ENCODE assay signal across 2 cellular contexts in the genomic region with DNA sequence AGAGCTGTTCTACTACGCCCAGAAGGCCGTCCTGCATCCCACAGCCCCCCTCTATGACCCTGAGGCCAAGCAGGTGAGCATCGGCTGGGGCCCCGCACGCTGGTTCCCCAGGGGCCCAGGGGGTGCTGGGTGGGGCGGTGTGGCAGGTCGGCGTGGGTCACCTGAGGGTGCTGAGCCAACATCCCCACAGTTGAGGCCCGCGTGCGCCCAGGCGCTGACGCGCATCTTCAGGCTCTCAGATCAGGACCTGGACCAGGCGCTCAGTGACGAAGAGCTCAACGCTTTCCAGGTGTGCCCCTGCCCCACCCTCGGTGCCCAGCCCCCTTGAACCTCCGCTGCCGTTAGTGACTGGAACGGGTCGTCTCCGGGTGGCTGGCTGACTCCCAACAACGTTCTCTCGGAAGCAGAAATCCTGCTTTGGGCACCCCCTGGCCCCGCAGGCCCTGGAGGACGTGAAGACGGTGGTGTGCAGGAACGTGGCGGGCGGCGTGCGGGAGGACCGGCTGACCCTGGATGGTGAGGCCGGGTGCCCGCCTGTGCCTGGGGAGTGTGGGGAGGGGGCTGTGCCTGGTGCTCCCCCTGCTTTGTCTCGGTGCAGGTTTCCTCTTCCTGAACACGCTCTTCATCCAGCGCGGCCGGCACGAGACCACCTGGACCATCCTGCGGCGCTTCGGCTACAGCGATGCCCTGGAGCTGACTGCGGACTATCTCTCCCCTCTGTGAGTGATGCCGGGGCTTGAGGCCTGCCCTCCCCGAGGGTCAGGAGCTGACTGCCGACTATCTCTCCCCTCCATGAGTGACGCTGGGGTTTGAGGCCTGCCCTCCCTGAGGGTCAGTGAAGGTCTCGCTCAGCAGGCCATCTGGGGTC.
TF ChIP-seq lines count a peak whose summit lies in the region.

No MANE protein-coding gene starts in this region.

TF ChIP-seq in HepG2, 621 proteins besides CTCF, POLR2A, EP300 and RAD21:
- TF ChIP-seq RBFOX2 (IDR thresholded peaks at IDR 0.05; ENCODE audit: low read depth, low read length) = peak; percentile 36; the same call in 1 of the 2 replicates
- TF ChIP-seq AGO1 (IDR thresholded peaks at IDR 0.05; ENCODE audit: low read depth, low read length, poor library complexity, severe bottlenecking) = peak; percentile 89
- no peak for TF ChIP-seq MIXL1 (CRISPR knock-in tag; IDR thresholded peaks at IDR 0.05)

TF ChIP-seq in WTC11, 78 proteins besides CTCF, POLR2A, EP300 and RAD21:
- TF ChIP-seq IRF2 (CRISPR knock-in tag; IDR thresholded peaks at IDR 0.05; ENCODE audit: borderline replicate concordance, low read depth) = no peak
- TF ChIP-seq, protein P1, sequence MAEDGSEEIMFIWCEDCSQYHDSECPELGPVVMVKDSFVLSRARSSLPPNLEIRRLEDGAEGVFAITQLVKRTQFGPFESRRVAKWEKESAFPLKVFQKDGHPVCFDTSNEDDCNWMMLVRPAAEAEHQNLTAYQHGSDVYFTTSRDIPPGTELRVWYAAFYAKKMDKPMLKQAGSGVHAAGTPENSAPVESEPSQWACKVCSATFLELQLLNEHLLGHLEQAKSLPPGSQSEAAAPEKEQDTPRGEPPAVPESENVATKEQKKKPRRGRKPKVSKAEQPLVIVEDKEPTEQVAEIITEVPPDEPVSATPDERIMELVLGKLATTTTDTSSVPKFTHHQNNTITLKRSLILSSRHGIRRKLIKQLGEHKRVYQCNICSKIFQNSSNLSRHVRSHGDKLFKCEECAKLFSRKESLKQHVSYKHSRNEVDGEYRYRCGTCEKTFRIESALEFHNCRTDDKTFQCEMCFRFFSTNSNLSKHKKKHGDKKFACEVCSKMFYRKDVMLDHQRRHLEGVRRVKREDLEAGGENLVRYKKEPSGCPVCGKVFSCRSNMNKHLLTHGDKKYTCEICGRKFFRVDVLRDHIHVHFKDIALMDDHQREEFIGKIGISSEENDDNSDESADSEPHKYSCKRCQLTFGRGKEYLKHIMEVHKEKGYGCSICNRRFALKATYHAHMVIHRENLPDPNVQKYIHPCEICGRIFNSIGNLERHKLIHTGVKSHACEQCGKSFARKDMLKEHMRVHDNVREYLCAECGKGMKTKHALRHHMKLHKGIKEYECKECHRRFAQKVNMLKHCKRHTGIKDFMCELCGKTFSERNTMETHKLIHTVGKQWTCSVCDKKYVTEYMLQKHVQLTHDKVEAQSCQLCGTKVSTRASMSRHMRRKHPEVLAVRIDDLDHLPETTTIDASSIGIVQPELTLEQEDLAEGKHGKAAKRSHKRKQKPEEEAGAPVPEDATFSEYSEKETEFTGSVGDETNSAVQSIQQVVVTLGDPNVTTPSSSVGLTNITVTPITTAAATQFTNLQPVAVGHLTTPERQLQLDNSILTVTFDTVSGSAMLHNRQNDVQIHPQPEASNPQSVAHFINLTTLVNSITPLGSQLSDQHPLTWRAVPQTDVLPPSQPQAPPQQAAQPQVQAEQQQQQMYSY (CRISPR knock-in tag; IDR thresholded peaks at IDR 0.05) = 0 out of 2 replicates have a peak, but pooled peaks have one; percentile 15
- no peak for TF ChIP-seq CREB1 (CRISPR knock-in tag; IDR thresholded peaks at IDR 0.05)
- TF ChIP-seq, protein P2, sequence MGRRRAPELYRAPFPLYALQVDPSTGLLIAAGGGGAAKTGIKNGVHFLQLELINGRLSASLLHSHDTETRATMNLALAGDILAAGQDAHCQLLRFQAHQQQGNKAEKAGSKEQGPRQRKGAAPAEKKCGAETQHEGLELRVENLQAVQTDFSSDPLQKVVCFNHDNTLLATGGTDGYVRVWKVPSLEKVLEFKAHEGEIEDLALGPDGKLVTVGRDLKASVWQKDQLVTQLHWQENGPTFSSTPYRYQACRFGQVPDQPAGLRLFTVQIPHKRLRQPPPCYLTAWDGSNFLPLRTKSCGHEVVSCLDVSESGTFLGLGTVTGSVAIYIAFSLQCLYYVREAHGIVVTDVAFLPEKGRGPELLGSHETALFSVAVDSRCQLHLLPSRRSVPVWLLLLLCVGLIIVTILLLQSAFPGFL (CRISPR knock-in tag; IDR thresholded peaks at IDR 0.05; ENCODE audit: borderline replicate concordance) = no peak
- TF ChIP-seq NFATC4 (CRISPR knock-in tag; IDR thresholded peaks at IDR 0.05) = no peak
- TF ChIP-seq NR2C2 (CRISPR knock-in tag; IDR thresholded peaks at IDR 0.05) = no peak
- no peak for TF ChIP-seq GABPB1 (CRISPR knock-in tag; IDR thresholded peaks at IDR 0.05)
